In genomic region chr17:4144411-4144747, GRCh38 we compare ENCODE assay signal across 8 cellular contexts. TPM values are rescaled to one million over a fixed set of nuclear protein-coding genes. Genes with fewer than 3 reads are reported as not detected.
DNase-seq lines count a peak whose midpoint lies in the region; ATAC-seq and TF ChIP-seq lines count a peak whose summit lies in the region.

No MANE protein-coding gene starts in this region.

- H3K4me1 ChIP-seq in gastrocnemius medialis, result peaks cover 29 to 33% of the 10 kb centered on the region in 2 donors

- TF ChIP-seq POLR2A in gastrocnemius medialis (IDR thresholded peaks at IDR 0.05), result no peak

- peaks cover 29% of the 10 kb centered on the region for H3K4me1 Mint-ChIP-seq in T-helper 1 cell treated with Interleukin-12 subunit alpha and Interleukin-12 subunit beta and Interleukin-4 antibody, amounts not matched to agents 30 μg/mL and 1 μg/mL, for 36 hours (ENCODE audit: low read depth)

- no peak for TF ChIP-seq CTCF in GM12875 (IDR thresholded peaks at IDR 0.05; ENCODE audit: borderline replicate concordance, insufficient read depth, low read depth, low read length)
- no peak for TF ChIP-seq CTCF in fibroblast of the aortic adventitia (IDR thresholded peaks at IDR 0.05; ENCODE audit: insufficient read depth, low read length)
- TF ChIP-seq CTCF in gastrocnemius medialis (IDR thresholded peaks at IDR 0.05 in 4 of 5, conservative IDR thresholded peaks at IDR 0.05 in 1 of 5), result no peak

- intact Hi-C loops in gastrocnemius medialis (cut with DNase I; ENCODE audit: low total_unique reads), result loop anchor here (5.0 kb wide), 2 partner anchors 73 to 223 kb away; partner anchors contain the start of gene UBE2G1
- intact Hi-C loops in posterior vena cava (cut with DNase I), result no loop called here

- peak overlapping the region; percentile 97 to 100 (median 99) for H3K27ac ChIP-seq in gastrocnemius medialis

- H3K36me3 Mint-ChIP-seq in T-helper 1 cell treated with Interleukin-12 subunit alpha and Interleukin-12 subunit beta and Interleukin-4 antibody, amounts not matched to agents 30 μg/mL and 1 μg/mL, for 36 hours (ENCODE audit: low read depth), result peaks cover 3% of the 10 kb centered on the region

- H3K27ac Mint-ChIP-seq in T-helper 1 cell treated with Interleukin-12 subunit alpha and Interleukin-12 subunit beta and Interleukin-4 antibody, amounts not matched to agents 30 μg/mL and 1 μg/mL, for 36 hours, result peak overlapping the region; percentile 99

- peak overlapping the region; percentile 86 for H3K4me3 ChIP-seq in GM12875 (ENCODE audit: low read depth, low read length)
- peak overlapping the region; percentile 88 for H3K4me3 ChIP-seq in fibroblast of the aortic adventitia (ENCODE audit: low read depth, low read length)
- H3K4me3 ChIP-seq in gastrocnemius medialis, result peak overlapping the region; percentile 69 to 99 (median 95)

- peak overlapping the region; percentile 96 for H3K4me3 Mint-ChIP-seq in T-helper 1 cell treated with Interleukin-12 subunit alpha and Interleukin-12 subunit beta and Interleukin-4 antibody, amounts not matched to agents 30 μg/mL and 1 μg/mL, for 36 hours

- in situ Hi-C loops in gastrocnemius medialis (cut with MboI; ENCODE audit: low sequenced_read_pairs in 4 of 4), result no loop called here

- no peaks in the 10 kb centered on the region for H3K9me3 ChIP-seq in gastrocnemius medialis

- ATAC-seq in gastrocnemius medialis, result no peak
- ATAC-seq in HG03025 (IDR thresholded peaks at IDR 0.05; ENCODE audit: low FRiP score, unreplicated experiment), result no peak
- ATAC-seq in HG03432 (IDR thresholded peaks at IDR 0.05; ENCODE audit: unreplicated experiment), result no peak
- no peak for ATAC-seq in GM21390 (IDR thresholded peaks at IDR 0.05; ENCODE audit: unreplicated experiment)

- no peaks in the 10 kb centered on the region for H3K27me3 Mint-ChIP-seq in T-helper 1 cell treated with Interleukin-12 subunit alpha and Interleukin-12 subunit beta and Interleukin-4 antibody, amounts not matched to agents 30 μg/mL and 1 μg/mL, for 36 hours (ENCODE audit: low read depth)

- no peaks in the 10 kb centered on the region for H3K9me3 Mint-ChIP-seq in T-helper 1 cell treated with Interleukin-12 subunit alpha and Interleukin-12 subunit beta and Interleukin-4 antibody, amounts not matched to agents 30 μg/mL and 1 μg/mL, for 36 hours

- no peaks in the 10 kb centered on the region for H3K36me3 ChIP-seq in gastrocnemius medialis

- no peaks in the 10 kb centered on the region for H3K27me3 ChIP-seq in gastrocnemius medialis

- DNase-seq in fibroblast of the aortic adventitia (ENCODE audit: low read depth) (no peak), gastrocnemius medialis (no peak), posterior vena cava (ENCODE audit: low spot score) (no peak)

RNA-seq across cellular contexts. Expression of gene CYB5D2, which starts 1.4 kb away (rescaled TPM):
- total RNA-seq in fibroblast of the aortic adventitia (ENCODE audit: low replicate concordance) (29.6 and 57.9 TPM in 2 replicates), gastrocnemius medialis (10 to 100 TPM in 3 of 4 donors, 1 to 10 TPM in 1; 9.5 to 24.0 (median 18.6) TPM), posterior vena cava (10 to 100 TPM; 11.1 to 16.8 TPM)

RNA-seq across cellular contexts. Expression of gene ZZEF1, which starts 1.5 kb away (rescaled TPM):
- 39.4 and 41.4 TPM in 2 replicates for total RNA-seq in fibroblast of the aortic adventitia (ENCODE audit: low replicate concordance)
- 10 to 100 TPM; 66.9 to 84.6 (median 73.5) TPM for total RNA-seq in gastrocnemius medialis
- 10 to 100 TPM; 46.6 to 49.5 TPM for total RNA-seq in posterior vena cava
